19 cellular contexts compared by ENCODE assay signal in the genomic region with DNA sequence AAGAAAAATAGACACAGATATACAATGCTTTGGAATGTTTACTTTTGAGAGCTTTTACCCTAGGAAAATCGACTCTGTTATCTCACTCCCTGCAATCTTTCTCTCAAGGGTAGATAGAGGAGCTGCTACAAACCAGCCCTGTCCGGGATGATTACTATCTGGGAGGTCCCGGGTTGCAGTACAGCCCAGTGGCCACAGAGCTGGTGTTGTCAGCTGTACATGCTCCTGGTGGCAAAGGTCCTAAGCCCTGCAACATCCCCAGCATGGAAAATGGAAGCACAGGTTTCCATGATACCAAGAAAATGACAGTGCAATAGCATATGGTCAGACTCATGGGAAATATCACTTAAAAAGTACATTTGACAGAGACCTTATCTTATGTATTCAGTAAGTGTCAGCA.
A peak's percentile ranks its signal among the peaks of the same experiment; 100 is the strongest.
DNase-seq lines count a peak whose midpoint lies in the region; ATAC-seq and TF ChIP-seq lines count a peak whose summit lies in the region.
"Had no signal": no experiment of that assay in that cellular context is flagged by ENCODE, and none has a peak within 500 bp of the region (broad histone marks: within the 10 kb centered on the region; RNA-seq: fewer than 3 reads in every experiment).

No MANE protein-coding gene starts in this region.

- H4K20me1 ChIP-seq in SK-N-SH (ENCODE audit: insufficient read depth), result no peaks in the 10 kb centered on the region

- no peaks in the 10 kb centered on the region for H3F3A ChIP-seq in SK-N-SH (replicated peaks; ENCODE audit: insufficient read depth)

- H3K9me2 ChIP-seq in SK-N-SH, result 0 out of 2 replicates have a peak, but pooled peaks cover 3% of the 10 kb centered on the region

- no peaks in the 10 kb centered on the region for H3K79me2 ChIP-seq in SK-N-SH (ENCODE audit: insufficient read depth)

- no peak overlapping the region for H3K4me3 ChIP-seq in SK-N-SH (ENCODE audit: low read depth in 2 of 2, low read length in 1 of 2)
- H3K4me3 ChIP-seq in WERI-Rb-1 (ENCODE audit: low read depth, low read length), result no peak overlapping the region
- H3K4me3 ChIP-seq in upper lobe of right lung, result no peak overlapping the region
- H3K4me3 ChIP-seq: adrenal gland had no signal

- H3K27me3 ChIP-seq in SK-N-SH (ENCODE audit: insufficient read depth) (no peaks in the 10 kb centered on the region), WERI-Rb-1 (ENCODE audit: insufficient read depth, low read depth, severe bottlenecking) (no peaks in the 10 kb centered on the region), upper lobe of right lung (no peaks in the 10 kb centered on the region)
- H3K27me3 ChIP-seq: adrenal gland, foreskin keratinocyte had no signal

- TF ChIP-seq EP300 in SK-N-SH (IDR thresholded peaks at IDR 0.05; ENCODE audit: borderline replicate concordance in 1 of 2, low read depth in 1 of 2, low read length in 1 of 2), result 0 out of 4 replicates have a peak, but pooled peaks of 1 of the 2 experiments have one; percentile 9

- in situ Hi-C loops in GM13977 (cut with MboI; ENCODE audit: low pct_unique_long_range_greater_than_20kb, low sequenced_read_pairs, unreplicated experiment), result no loop called here

- intact Hi-C loops in upper lobe of right lung (cut with DNase I), result no loop called here

- POLR2A ChIA-PET in SK-N-SH (lab: Yijun Ruan, JAX), result interaction anchor here (0.6 kb wide), 1 partner anchor 23 kb away, joined by 3 read pairs; no protein-coding TSS in a partner anchor

- H3K4me2 ChIP-seq in SK-N-SH, result no peak overlapping the region

- TF ChIP-seq CTCF in SK-N-SH (IDR thresholded peaks at IDR 0.05), result no peak
- TF ChIP-seq CTCF in WERI-Rb-1 (IDR thresholded peaks at IDR 0.05; ENCODE audit: low read depth, low read length), result peak; percentile 29; the same call in 1 of the 2 replicates
- no peak for TF ChIP-seq CTCF in upper lobe of right lung (IDR thresholded peaks at IDR 0.05)
- TF ChIP-seq CTCF in GM13977 (IDR thresholded peaks at IDR 0.05; ENCODE audit: extremely low read depth, insufficient read depth, missing control alignments), result no peak

- ATAC-seq in SK-N-SH treated with all-trans-retinoic acid at 6 μM for 48 hours, result no peak; the same call in 2 of the 3 replicates
- ATAC-seq in upper lobe of right lung, result peak; percentile 40
- ATAC-seq: foreskin keratinocyte, natural killer cell, T-cell had no signal

- no peak overlapping the region for H2AFZ ChIP-seq in SK-N-SH (ENCODE audit: low read depth)

- H3K9me3 ChIP-seq in SK-N-SH, result 0 out of 2 replicates have a peak, but pooled peaks cover 10% of the 10 kb centered on the region
- no peaks in the 10 kb centered on the region for H3K9me3 ChIP-seq in WERI-Rb-1 (ENCODE audit: severe bottlenecking)
- H3K9me3 ChIP-seq in upper lobe of right lung, result no peaks in the 10 kb centered on the region
- H3K9me3 ChIP-seq: adrenal gland had no signal

- H3K36me3 ChIP-seq in SK-N-SH (replicated peaks in 1 of 2; ENCODE audit: control insufficient read depth in 1 of 2, insufficient read depth in 2 of 2, low read length in 1 of 2) (no peaks in the 10 kb centered on the region), WERI-Rb-1 (no peaks in the 10 kb centered on the region), upper lobe of right lung (no peaks in the 10 kb centered on the region)
- H3K36me3 ChIP-seq: adrenal gland had no signal

- CTCF ChIA-PET in SK-N-SH (lab: Yijun Ruan, JAX), result interaction anchor here (0.7 to 3.5 kb wide), 6 partner anchors 10 to 447 kb away, joined by 3 to 14 read pairs (median 3); no protein-coding TSS in a partner anchor

- TF ChIP-seq RAD21 in SK-N-SH (IDR thresholded peaks at IDR 0.05; ENCODE audit: low read length), result peak; percentile 44

- 3% methylated on average over 3 of the region's 3 CpGs for WGBS in SK-N-SH (ENCODE audit: low lambda C conversion rate)

- H3K9ac ChIP-seq in SK-N-SH, result no peak overlapping the region

- DNase-seq in SK-N-SH (peak; percentile 83), WERI-Rb-1 (peak; percentile 43), kidney tubule cell (ENCODE audit: low spot score) (peak; percentile 7), upper lobe of right lung (no peak), dedifferentiated amniotic fluid mesenchymal stem cell (ENCODE audit: extremely low spot score) (no peak), NCI-H345 (lab: John Stamatoyannopoulos, UW) (no peak), GM13977 (ENCODE audit: low spot score) (no peak)
- DNase-seq: ACHN; adrenal gland; CD4-positive, alpha-beta memory T cell; cerebellar nuclear complex; foreskin keratinocyte; GOT3; Kasumi-1; natural killer cell; NCI-H1694; NCI-H69; T-cell had no signal

- H3K27ac ChIP-seq in SK-N-SH (ENCODE audit: low read depth in 2 of 2, low read length in 1 of 2) (no peak overlapping the region), WERI-Rb-1 (no peak overlapping the region), upper lobe of right lung (no peak overlapping the region)
- H3K27ac ChIP-seq: adrenal gland, foreskin keratinocyte had no signal

- H3K4me1 ChIP-seq in SK-N-SH (ENCODE audit: control insufficient read depth in 1 of 2, insufficient read depth in 2 of 2, low read depth in 1 of 2, low read length in 1 of 2) (peaks cover 0 to 16% of the 10 kb centered on the region in 2 experiments; a peak in 2 of 4 replicates), upper lobe of right lung (no peaks in the 10 kb centered on the region)
- H3K4me1 ChIP-seq: adrenal gland, foreskin keratinocyte had no signal

TF ChIP-seq in SK-N-SH, 30 proteins besides CTCF, POLR2A, EP300 and RAD21 (continues in another document):
- no peak for TF ChIP-seq SIN3A (IDR thresholded peaks at IDR 0.05; ENCODE audit: borderline replicate concordance, low read depth, low read length)
- peak; percentile 90 for TF ChIP-seq GATA2 (CRISPR knock-in tag; IDR thresholded peaks at IDR 0.05)
- no peak for TF ChIP-seq JUND (IDR thresholded peaks at IDR 0.05)
- no peak for TF ChIP-seq ZBTB33 (IDR thresholded peaks at IDR 0.05; ENCODE audit: borderline replicate concordance, low read depth)
- no peak for TF ChIP-seq POLR2AphosphoS5 (IDR thresholded peaks at IDR 0.05; ENCODE audit: low read depth, low read length)
- TF ChIP-seq USF2 (IDR thresholded peaks at IDR 0.05; ENCODE audit: borderline replicate concordance, low read depth, low read length), result no peak
- TF ChIP-seq MEF2A (IDR thresholded peaks at IDR 0.05; ENCODE audit: borderline replicate concordance, low read depth), result no peak
- no peak for TF ChIP-seq GABPA (IDR thresholded peaks at IDR 0.05; ENCODE audit: low read depth)

TF ChIP-seq in SK-N-SH treated with all-trans-retinoic acid at 6 μM for 48 hours, 23 proteins besides CTCF, POLR2A, EP300 and RAD21 (continues in another document):
- TF ChIP-seq RARB (CRISPR knock-in tag; IDR thresholded peaks at IDR 0.05), result no peak
- no peak for TF ChIP-seq CSDC2 (CRISPR knock-in tag; IDR thresholded peaks at IDR 0.05)
- no peak for TF ChIP-seq ESRRG (CRISPR knock-in tag; IDR thresholded peaks at IDR 0.05)
- TF ChIP-seq ZC3H10 (CRISPR knock-in tag; IDR thresholded peaks at IDR 0.05), result no peak
- TF ChIP-seq, protein P1, sequence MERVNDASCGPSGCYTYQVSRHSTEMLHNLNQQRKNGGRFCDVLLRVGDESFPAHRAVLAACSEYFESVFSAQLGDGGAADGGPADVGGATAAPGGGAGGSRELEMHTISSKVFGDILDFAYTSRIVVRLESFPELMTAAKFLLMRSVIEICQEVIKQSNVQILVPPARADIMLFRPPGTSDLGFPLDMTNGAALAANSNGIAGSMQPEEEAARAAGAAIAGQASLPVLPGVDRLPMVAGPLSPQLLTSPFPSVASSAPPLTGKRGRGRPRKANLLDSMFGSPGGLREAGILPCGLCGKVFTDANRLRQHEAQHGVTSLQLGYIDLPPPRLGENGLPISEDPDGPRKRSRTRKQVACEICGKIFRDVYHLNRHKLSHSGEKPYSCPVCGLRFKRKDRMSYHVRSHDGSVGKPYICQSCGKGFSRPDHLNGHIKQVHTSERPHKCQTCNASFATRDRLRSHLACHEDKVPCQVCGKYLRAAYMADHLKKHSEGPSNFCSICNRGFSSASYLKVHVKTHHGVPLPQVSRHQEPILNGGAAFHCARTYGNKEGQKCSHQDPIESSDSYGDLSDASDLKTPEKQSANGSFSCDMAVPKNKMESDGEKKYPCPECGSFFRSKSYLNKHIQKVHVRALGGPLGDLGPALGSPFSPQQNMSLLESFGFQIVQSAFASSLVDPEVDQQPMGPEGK (CRISPR knock-in tag; IDR thresholded peaks at IDR 0.05; ENCODE audit: borderline replicate concordance), result no peak
- TF ChIP-seq ZNF8 (CRISPR knock-in tag; IDR thresholded peaks at IDR 0.05), result no peak
- TF ChIP-seq ZNF565 (CRISPR knock-in tag; conservative IDR thresholded peaks at IDR 0.05; ENCODE audit: low read depth), result no peak
- no peak for TF ChIP-seq GLIS3 (CRISPR knock-in tag; IDR thresholded peaks at IDR 0.05)
- no peak for TF ChIP-seq TSHZ2 (CRISPR knock-in tag; IDR thresholded peaks at IDR 0.05)
- no peak for TF ChIP-seq PPARA (CRISPR knock-in tag; IDR thresholded peaks at IDR 0.05; ENCODE audit: borderline replicate concordance)
- no peak for TF ChIP-seq TOX (CRISPR knock-in tag; IDR thresholded peaks at IDR 0.05; ENCODE audit: borderline replicate concordance)
- TF ChIP-seq TCF4 (CRISPR knock-in tag; IDR thresholded peaks at IDR 0.05; ENCODE audit: borderline replicate concordance), result no peak; the same call in 1 of the 2 replicates

Comparison
In these comparisons a context has a peak if more than half of its experiments do, and no peak if none do; other contexts are left out.
1. DNase-seq: peak in SK-N-SH (single experiment), WERI-Rb-1 (single experiment) and kidney tubule cell (single experiment); none in upper lobe of right lung (single experiment), dedifferentiated amniotic fluid mesenchymal stem cell (single experiment), NCI-H345 (single experiment) and GM13977 (single experiment).